Comparison of ENCODE assay signal across 8 cellular contexts in genomic region chr2:121530563-121531334, GRCh38. TPM values are rescaled to one million over a fixed set of nuclear protein-coding genes. Genes with fewer than 3 reads are reported as not detected.
DNase-seq lines count a peak whose midpoint lies in the region; TF ChIP-seq lines count a peak whose summit lies in the region.

Gene RNU4ATAC (plus strand): TSS chr2:121530880.

- H3K27me3 Mint-ChIP-seq in activated naive CD4-positive, alpha-beta T cell treated with anti-CD3 and anti-CD28 coated beads for 36 hours (ENCODE audit: low read depth), result no peaks in the 10 kb centered on the region

- H3K4me1 Mint-ChIP-seq in activated naive CD4-positive, alpha-beta T cell treated with anti-CD3 and anti-CD28 coated beads for 36 hours (ENCODE audit: low read depth), result peaks cover 56% of the 10 kb centered on the region

- H3K4me2 ChIP-seq in MM.1S (ENCODE audit: low read depth, low read length), result peak within 1 kb of the TSS; percentile 80

- peaks cover 44% of the 10 kb centered on the region for H3F3A ChIP-seq in MM.1S (ENCODE audit: insufficient read depth, low read length)

- peaks cover 72% of the 10 kb centered on the region for H3K79me2 ChIP-seq in MM.1S (ENCODE audit: low read length)

- intact Hi-C loops in activated naive CD4-positive, alpha-beta T cell treated with anti-CD3 and anti-CD28 coated beads for 36 hours (cut with micrococcal nuclease), result loop anchor here (1.0 to 5.0 kb wide), 10 partner anchors 42 to 1298 kb away; partner anchors contain the start of genes CLASP1, NIFK and TSN

- H3K4me3 Mint-ChIP-seq in activated naive CD4-positive, alpha-beta T cell treated with anti-CD3 and anti-CD28 coated beads for 36 hours, result peak within 1 kb of the TSS; percentile 97

- H2AFZ ChIP-seq in MM.1S (ENCODE audit: low read length), result peak within 1 kb of the TSS; percentile 77

- peaks cover 26% of the 10 kb centered on the region for H3K36me3 Mint-ChIP-seq in activated naive CD4-positive, alpha-beta T cell treated with anti-CD3 and anti-CD28 coated beads for 36 hours (ENCODE audit: low read depth)

- peak within 1 kb of the TSS; percentile 88 for H3K4me3 ChIP-seq in MM.1S (ENCODE audit: low read length)
- peak within 1 kb of the TSS; percentile 81 for H3K4me3 ChIP-seq in SJCRH30

- peak; percentile 86 for DNase-seq in GM03348 (ENCODE audit: low spot score)
- DNase-seq in HCEC 1CT, result peak; percentile 99
- peak; percentile 94 for DNase-seq in MM.1S
- DNase-seq in SJCRH30, result peak; percentile 87 to 97
- peak; percentile 86 for DNase-seq in activated naive CD4-positive, alpha-beta T cell treated with anti-CD3 and anti-CD28 coated beads for 36 hours
- peak; percentile 98 for DNase-seq in globus pallidus (ENCODE audit: low spot score)
- peak; percentile 28 to 96 (median 88) for DNase-seq in nucleus accumbens (lab: John Stamatoyannopoulos, UW)

- H3K36me3 ChIP-seq in MM.1S (replicated peaks; ENCODE audit: insufficient read depth, low read length), result no peaks in the 10 kb centered on the region; the same call in 1 of the 2 replicates
- peaks cover 4% of the 10 kb centered on the region; the same call in 1 of the 2 replicates for H3K36me3 ChIP-seq in SJCRH30

- H3K9me2 ChIP-seq in MM.1S (replicated peaks; ENCODE audit: insufficient read depth, low read length), result no peaks in the 10 kb centered on the region

- peak within 1 kb of the TSS; percentile 95 for H3K9ac ChIP-seq in MM.1S (ENCODE audit: low read length)

- H3K9me3 ChIP-seq in MM.1S (replicated peaks; ENCODE audit: insufficient read depth, low read length) (no peaks in the 10 kb centered on the region), SJCRH30 (replicated peaks) (no peaks in the 10 kb centered on the region)

- H3K9me3 Mint-ChIP-seq in activated naive CD4-positive, alpha-beta T cell treated with anti-CD3 and anti-CD28 coated beads for 36 hours, result peaks cover 2% of the 10 kb centered on the region

- H3K27me3 ChIP-seq in MM.1S (replicated peaks; ENCODE audit: insufficient read depth, low read length), result no peaks in the 10 kb centered on the region
- no peaks in the 10 kb centered on the region for H3K27me3 ChIP-seq in SJCRH30

- H3K27ac ChIP-seq in MM.1S (ENCODE audit: low read length), result peak within 1 kb of the TSS; percentile 98
- H3K27ac ChIP-seq in SJCRH30, result peak within 1 kb of the TSS; percentile 100
- peak within 1 kb of the TSS; percentile 91 for H3K27ac ChIP-seq in temporal lobe (ENCODE audit: low read depth, low read length)

- H3K4me1 ChIP-seq in MM.1S (ENCODE audit: low read length), result peaks cover 29% of the 10 kb centered on the region
- H3K4me1 ChIP-seq in SJCRH30, result peaks cover 17% of the 10 kb centered on the region

- H3K27ac Mint-ChIP-seq in activated naive CD4-positive, alpha-beta T cell treated with anti-CD3 and anti-CD28 coated beads for 36 hours, result peak within 1 kb of the TSS; percentile 99

- peak; percentile 61 for TF ChIP-seq CTCF in MM.1S (IDR thresholded peaks at IDR 0.05; ENCODE audit: low read length)

- no peaks in the 10 kb centered on the region for H4K20me1 ChIP-seq in MM.1S (ENCODE audit: insufficient read depth, low read length)

- CTCF ChIA-PET in activated naive CD4-positive, alpha-beta T cell treated with anti-CD3 and anti-CD28 coated beads for 36 hours (lab: Charles Lee), result interaction anchor here (0.7 to 2.0 kb wide), 6 partner anchors 12 to 169 kb away, joined by 3 to 6 read pairs (median 4); no protein-coding TSS in a partner anchor

RNA-seq across cellular contexts. Expression of gene RNU4ATAC, which starts in this region (rescaled TPM):
- under 0.01 TPM in 1 of 2 replicates, not detected in the other for total RNA-seq in SJCRH30 (2014; rRNA removed; shearing (Covaris generic))
- not detected for total RNA-seq in activated naive CD4-positive, alpha-beta T cell treated with anti-CD3 and anti-CD28 coated beads for 36 hours
- total RNA-seq in temporal lobe, result under 0.01 TPM

Comparison
In these comparisons a context has a peak if more than half of its experiments do, and no peak if none do; other contexts are left out.
1. Peak in every context shown above with its lines: DNase-seq, H3K4me3 ChIP-seq and H3K27ac ChIP-seq.
2. Peak in DNase-seq, H3K4me3 ChIP-seq and H3K27ac ChIP-seq in SJCRH30; RNA of the gene not detected or under 1 TPM.
3. Peak in DNase-seq in activated naive CD4-positive, alpha-beta T cell treated with anti-CD3 and anti-CD28 coated beads for 36 hours; RNA of the gene not detected or under 1 TPM.